17 cellular contexts compared by ENCODE assay signal in the genomic region with DNA sequence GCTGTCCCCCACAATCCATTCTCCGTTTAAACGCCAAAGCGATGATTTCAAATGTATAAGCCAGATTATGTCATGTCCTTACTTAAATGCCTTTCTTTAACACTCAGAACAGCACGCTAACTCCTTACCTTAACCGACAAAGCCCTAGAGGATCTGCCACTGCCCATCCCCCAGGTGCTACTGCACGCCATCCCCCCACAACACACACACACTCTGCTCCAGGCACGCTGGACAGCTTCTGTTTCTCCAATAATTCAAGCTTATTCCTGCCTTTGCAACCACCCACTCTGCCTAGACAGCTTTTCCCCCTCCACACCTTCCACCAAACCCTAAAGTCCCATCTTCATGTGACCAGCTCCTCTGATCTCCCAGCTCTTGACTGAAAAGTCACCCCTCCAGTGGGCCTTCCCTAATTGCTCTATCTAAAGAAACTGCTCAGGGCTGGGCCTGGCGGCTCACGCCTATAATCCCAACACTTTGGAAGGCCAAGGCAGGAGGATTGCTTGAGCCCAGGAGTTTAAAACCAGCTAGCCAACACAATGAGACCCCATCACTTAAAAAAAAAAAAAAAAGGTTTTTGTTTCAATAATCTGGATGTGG. TPM values are rescaled to one million over a fixed set of nuclear protein-coding genes. Genes with fewer than 3 reads are reported as not detected.
A peak's percentile ranks its signal among the peaks of the same experiment; 100 is the strongest.
DNase-seq lines count a peak whose midpoint lies in the region; ATAC-seq, FAIRE-seq and TF ChIP-seq lines count a peak whose summit lies in the region.
"Had no signal": no experiment of that assay in that cellular context is flagged by ENCODE, and none has a peak within 500 bp of the region (broad histone marks: within the 10 kb centered on the region; RNA-seq: fewer than 3 reads in every experiment).

No MANE protein-coding gene starts in this region.

- H3K9ac ChIP-seq in HepG2 (ENCODE audit: insufficient read depth, low read depth, low read length), result no peak overlapping the region
- no peak overlapping the region for H3K9ac ChIP-seq in H1 (replicated peaks in 1 of 4; ENCODE audit: extremely low read depth in 1 of 4, low read depth in 3 of 4, low read length in 3 of 4)
- H3K9ac ChIP-seq in colonic mucosa (ENCODE audit: low read depth in 2 of 2, low read length in 2 of 2), result no peak overlapping the region
- H3K9ac ChIP-seq: BLaER1, GM23248 had no signal

- peak overlapping the region; percentile 27 for H4K91ac ChIP-seq in H1 (replicated peaks; ENCODE audit: insufficient read length, low read length)

- peak overlapping the region; percentile 81; the same call in 1 of the 2 replicates for H2BK15ac ChIP-seq in H1 (ENCODE audit: low read length)

- no peak overlapping the region for H4K8ac ChIP-seq in H1 (ENCODE audit: extremely low read depth, insufficient read depth, low read length)

- no peaks in the 10 kb centered on the region for H3K79me1 ChIP-seq in H1 (ENCODE audit: low read depth, low read length)

- H4K20me1 ChIP-seq in HepG2 (ENCODE audit: insufficient read depth, low read length), result no peaks in the 10 kb centered on the region; the same call in 1 of the 2 replicates
- H4K20me1 ChIP-seq in H1 (replicated peaks in 1 of 2; ENCODE audit: control insufficient read depth in 1 of 2, insufficient read depth in 2 of 2, low read length in 2 of 2), result no peaks in the 10 kb centered on the region
- H4K20me1 ChIP-seq: BLaER1 had no signal

- H3K79me2 ChIP-seq in HepG2 (ENCODE audit: insufficient read depth, low read length), result no peaks in the 10 kb centered on the region
- no peaks in the 10 kb centered on the region for H3K79me2 ChIP-seq in H1 (ENCODE audit: control insufficient read depth in 1 of 2, insufficient read depth in 2 of 2, low read length in 2 of 2)

- H3K27ac ChIP-seq in HepG2 (ENCODE audit: extremely low read length, insufficient read depth, low read length) (no peak overlapping the region), right lobe of liver (no peak overlapping the region), H1 (ENCODE audit: low read depth, low read length) (no peak overlapping the region), colonic mucosa (no peak overlapping the region)
- H3K27ac ChIP-seq: BLaER1, GM23248 had no signal

- H2BK20ac ChIP-seq in H1 (ENCODE audit: low read length), result 0 out of 2 replicates have a peak overlapping the region, but pooled peaks have one; percentile 32

- H3K4me3 ChIP-seq in HepG2 (replicated peaks in 1 of 3; ENCODE audit: insufficient read depth in 1 of 3, low read depth in 2 of 3, low read length in 3 of 3) (no peak overlapping the region), right lobe of liver (no peak overlapping the region), H1 (ENCODE audit: extremely low read depth in 1 of 4, insufficient read depth in 2 of 4, low read depth in 3 of 4, low read length in 4 of 4) (no peak overlapping the region), colonic mucosa (no peak overlapping the region)
- H3K4me3 ChIP-seq: BLaER1, GM23248 had no signal

- CTCF ChIA-PET in HepG2 (lab: Yijun Ruan, JAX; ENCODE audit: low intra/inter-chr PET ratio, low total read pairs) (no interaction called here), H1 (lab: Charles Lee; ENCODE audit: partially characterized antibody) (interaction anchor here (0.7 to 3.2 kb wide), 9 partner anchors 11 to 454 kb away, joined by 3 to 14 read pairs (median 4); no protein-coding TSS in a partner anchor)

- intact Hi-C loops in HepG2 (cut with micrococcal nuclease; ENCODE audit: unreplicated experiment), result no loop called here
- intact Hi-C loops in right lobe of liver (cut with DNase I), result no loop called here
- intact Hi-C loops in colonic mucosa (cut with DNase I), result no loop called here

- DNase-seq in HepG2 (ENCODE audit: low spot score) (no peak), right lobe of liver (no peak), H1 (ENCODE audit: low read depth in 1 of 2, low spot score in 2 of 2) (no peak), mesenteric fat pad (ENCODE audit: low spot score) (peak; percentile 37), DMS79 (lab: John Stamatoyannopoulos, UW) (no peak), SIG-M5 treated with dmso at 0.1 percent for 504 hours (lab: John Stamatoyannopoulos, UW; ENCODE audit: unreplicated experiment) (no peak), colonic mucosa (no peak)
- DNase-seq: 8988T; Calu3; CD4-positive, alpha-beta memory T cell; DMS 273 treated with DMSO at 0.1 percent for 48 hours; GDM1; GM23248; H7 had no signal

- no peak for TF ChIP-seq EP300 in HepG2 (IDR thresholded peaks at IDR 0.05; ENCODE audit: low read depth in 2 of 2, low read length in 2 of 2)
- TF ChIP-seq EP300 in HepG2 (CRISPR knock-in tag; IDR thresholded peaks at IDR 0.05; ENCODE audit: borderline replicate concordance), result no peak
- no peak for TF ChIP-seq EP300 in H1 (IDR thresholded peaks at IDR 0.05; ENCODE audit: borderline replicate concordance in 1 of 2, low read depth in 2 of 2, low read length in 2 of 2)

- no peak overlapping the region for H2AFZ ChIP-seq in HepG2 (ENCODE audit: low read length)
- H2AFZ ChIP-seq in H1 (ENCODE audit: low read length), result no peak overlapping the region
- H2AFZ ChIP-seq: GM23248 had no signal

- no peak overlapping the region for H2BK5ac ChIP-seq in H1 (ENCODE audit: low read depth, low read length)

- WGBS in HepG2 (ENCODE audit: low lambda C conversion rate), result 20% methylated on average over 9 of the region's 9 CpGs
- 67% methylated on average over 9 of the region's 9 CpGs for WGBS in right lobe of liver (ENCODE audit: insufficient coverage, low coverage, low lambda C conversion rate, missing lambda C conversion rate)
- 80% methylated on average over 9 of the region's 9 CpGs; no CpG with 5 or more reads in 1 of the 2 experiments for WGBS in H1 (ENCODE audit: extremely low coverage in 1 of 2, insufficient coverage in 1 of 2, insufficient read length in 1 of 2, insufficient replicate concordance in 2 of 2, low coverage in 1 of 2, low lambda C conversion rate in 2 of 2, missing lambda C conversion rate in 1 of 2), 2 experiments

- no peak overlapping the region for H2AK5ac ChIP-seq in H1 (ENCODE audit: low read depth, low read length)

- no peak overlapping the region for H4K5ac ChIP-seq in H1 (ENCODE audit: insufficient read length, low read depth, low read length)

- TF ChIP-seq POLR2A in HepG2 (IDR thresholded peaks at IDR 0.05; ENCODE audit: insufficient read depth in 1 of 2, low read depth in 2 of 2, low read length in 2 of 2) (no peak), right lobe of liver (IDR thresholded peaks at IDR 0.05) (no peak), H1 (IDR thresholded peaks at IDR 0.05; ENCODE audit: control extremely low read depth in 1 of 2, low read depth in 2 of 2, low read length in 2 of 2) (no peak)

- H3K9me3 ChIP-seq in HepG2 (ENCODE audit: low read length) (no peaks in the 10 kb centered on the region), right lobe of liver (no peaks in the 10 kb centered on the region), H1 (ENCODE audit: insufficient read depth in 2 of 2, low read depth in 1 of 2, low read length in 1 of 2) (no peaks in the 10 kb centered on the region), colonic mucosa (no peaks in the 10 kb centered on the region)

- TF ChIP-seq RAD21 in HepG2 (CRISPR knock-in tag; IDR thresholded peaks at IDR 0.05) (no peak), H1 (IDR thresholded peaks at IDR 0.05 in 1 of 2, conservative IDR thresholded peaks at IDR 0.05 in 1 of 2; ENCODE audit: low read depth in 2 of 2, low read length in 2 of 2) (no peak)

- H3K36me3 ChIP-seq in HepG2 (replicated peaks in 1 of 2; ENCODE audit: control insufficient read depth in 1 of 2, insufficient read depth in 2 of 2, low read length in 2 of 2) (no peaks in the 10 kb centered on the region), right lobe of liver (no peaks in the 10 kb centered on the region), H1 (ENCODE audit: control insufficient read depth in 2 of 4, insufficient read depth in 4 of 4, low read length in 3 of 4) (no peaks in the 10 kb centered on the region), colonic mucosa (no peaks in the 10 kb centered on the region)
- H3K36me3 ChIP-seq: BLaER1 had no signal

- no peak for ATAC-seq in HepG2
- ATAC-seq in right lobe of liver, result no peak

- H3K4me1 ChIP-seq in HepG2 (ENCODE audit: insufficient read depth, low read length) (no peaks in the 10 kb centered on the region), right lobe of liver (no peaks in the 10 kb centered on the region), H1 (replicated peaks in 1 of 4; ENCODE audit: control insufficient read depth in 3 of 4, insufficient read depth in 4 of 4, low read length in 3 of 4) (no peaks in the 10 kb centered on the region; a peak in 3 of 7 replicates), colonic mucosa (no peaks in the 10 kb centered on the region)

- TF ChIP-seq CTCF in HepG2 (CRISPR knock-in tag; IDR thresholded peaks at IDR 0.05), result no peak
- TF ChIP-seq CTCF in right lobe of liver (IDR thresholded peaks at IDR 0.05), result no peak
- no peak for TF ChIP-seq CTCF in H1 (IDR thresholded peaks at IDR 0.05; ENCODE audit: control extremely low read depth in 1 of 3, insufficient read depth in 1 of 3, low read depth in 1 of 3, low read length in 3 of 3)
- TF ChIP-seq CTCF in colonic mucosa (IDR thresholded peaks at IDR 0.05), result no peak

- no peak overlapping the region for H3K4ac ChIP-seq in H1 (replicated peaks; ENCODE audit: insufficient read length, low read depth, low read length)

- no peak overlapping the region for H2BK120ac ChIP-seq in H1 (replicated peaks; ENCODE audit: low read depth, low read length)

- H3K23me2 ChIP-seq in H1 (ENCODE audit: low read depth, low read length), result peaks cover 2% of the 10 kb centered on the region; the same call in 1 of the 2 replicates

- no TSS peak for BruUV-seq in HepG2 (replicated peaks; lab: Mats Ljungman, UMichigan)

- H3K18ac ChIP-seq in H1 (ENCODE audit: extremely low read depth, low read length), result no peak overlapping the region

- FAIRE-seq in HepG2 (lab: Jason Lieb, UNC) (no peak), H1 (lab: Jason Lieb, UNC) (no peak)
- FAIRE-seq: GM12892, GM18507 had no signal

- H3K23ac ChIP-seq in H1 (ENCODE audit: insufficient read length), result no peak overlapping the region

- no peak overlapping the region for H2BK12ac ChIP-seq in H1 (ENCODE audit: low read depth, low read length)

- in situ Hi-C loops in HepG2 (cut with HindIII; ENCODE audit: extremely low pct_ligation_motif_present, low pct_unique_long_range_greater_than_20kb), result no loop called here

- H3K27me3 ChIP-seq in HepG2 (ENCODE audit: control insufficient read depth in 1 of 2, insufficient read depth in 2 of 2, low read length in 2 of 2), result peaks cover 6 to 46% of the 10 kb centered on the region in 2 experiments
- H3K27me3 ChIP-seq in right lobe of liver, result no peaks in the 10 kb centered on the region
- H3K27me3 ChIP-seq in H1 (replicated peaks in 1 of 4; ENCODE audit: control insufficient read depth in 3 of 4, extremely low read depth in 1 of 4, insufficient read depth in 3 of 4, low read length in 3 of 4), result no peaks in the 10 kb centered on the region
- H3K27me3 ChIP-seq in colonic mucosa, result no peaks in the 10 kb centered on the region
- H3K27me3 ChIP-seq: BLaER1 had no signal

- no peak overlapping the region for H3K4me2 ChIP-seq in HepG2 (ENCODE audit: low read depth, low read length)
- no peak overlapping the region for H3K4me2 ChIP-seq in H1 (ENCODE audit: insufficient read depth in 1 of 2, low read depth in 2 of 2, low read length in 2 of 2)
- H3K4me2 ChIP-seq: BLaER1 had no signal

- POLR2A ChIA-PET in HepG2 (lab: Yijun Ruan, JAX) (no interaction called here), H1 (lab: Charles Lee; ENCODE audit: partially characterized antibody) (interaction anchor here (0.7 to 2.0 kb wide), 2 partner anchors 8 to 11 kb away, joined by 3 to 5 read pairs; no protein-coding TSS in a partner anchor)

- no peak overlapping the region for H3K14ac ChIP-seq in H1 (ENCODE audit: insufficient read length)

- no peak overlapping the region for H3K56ac ChIP-seq in H1 (replicated peaks; ENCODE audit: insufficient read length, low read depth, low read length)

RNA-seq across cellular contexts. Expression of gene RPL38, which starts 38.9 kb away (rescaled TPM):
- 2,370 and 2,621 TPM in 2 replicates for total RNA-seq in HepG2 (2016; rRNA removed; fragmentation: Illumina TruSeq; extraction: Trizol)
- total RNA-seq in HepG2 (2016; cell fraction: cytosol; rRNA removed; fragmentation: Illumina TruSeq; extraction: Trizol; ENCODE audit: low read depth), result 2,846 and 3,171 TPM in 2 replicates
- total RNA-seq in HepG2 (2016; cell fraction: insoluble cytoplasmic fraction; rRNA removed; fragmentation: Illumina TruSeq; extraction: Trizol), result 2,344 and 2,494 TPM in 2 replicates
- 4,564 and 4,636 TPM in 2 replicates for total RNA-seq in HepG2 (2016; cell fraction: membrane; rRNA removed; fragmentation: Illumina TruSeq; extraction: Trizol)
- 746 and 817 TPM in 2 replicates for total RNA-seq in HepG2 (2016; cell fraction: nucleus; rRNA removed; fragmentation: Illumina TruSeq; extraction: Trizol)
- 2,077 and 2,372 TPM in 2 replicates for polyA plus RNA-seq in HepG2 (2011; rRNA removed)
- polyA plus RNA-seq in HepG2 (2011; cell fraction: cytosol; rRNA removed), result 407 and 1,119 TPM in 2 replicates
- 463 and 488 TPM in 2 replicates for polyA plus RNA-seq in HepG2 (2011; cell fraction: nucleus; rRNA removed)
- polyA plus RNA-seq in HepG2 (2012), result 4,774 and 5,492 TPM in 2 replicates
- 3,783 and 3,983 TPM in 2 replicates for polyA plus RNA-seq in HepG2 (2016; cell fraction: cytosol; fragmentation: Illumina TruSeq; extraction: Trizol; ENCODE audit: low read depth)
- 2,521 and 2,667 TPM in 2 replicates for polyA plus RNA-seq in HepG2 (2016; cell fraction: insoluble cytoplasmic fraction; fragmentation: Illumina TruSeq; extraction: Trizol; ENCODE audit: low read depth)
- 4,834 and 4,888 TPM in 2 replicates for polyA plus RNA-seq in HepG2 (2016; cell fraction: membrane; fragmentation: Illumina TruSeq; extraction: Trizol; ENCODE audit: low read depth)
- 1,405 and 1,472 TPM in 2 replicates for polyA plus RNA-seq in HepG2 (2016; cell fraction: nucleus; fragmentation: Illumina TruSeq; extraction: Trizol; ENCODE audit: insufficient read depth, low read depth)
- 264 and 339 TPM in 2 replicates for polyA minus RNA-seq in HepG2 (2011; rRNA and poly(A)+ RNA removed; ENCODE audit: low replicate concordance)
- 484 and 523 TPM in 2 replicates for polyA minus RNA-seq in HepG2 (2011; cell fraction: cytosol; rRNA and poly(A)+ RNA removed)
- 268 and 368 TPM in 2 replicates for polyA minus RNA-seq in HepG2 (2011; cell fraction: nucleus; rRNA and poly(A)+ RNA removed)
- 100 to 1,000 TPM; 161 to 313 (median 282) TPM for total RNA-seq in right lobe of liver
- 1,195 and 1,222 TPM in 2 replicates for total RNA-seq in H1 (2021; fragmentation: NEBNext Ultra II Directional; extraction: Animal tissue kit (Norgen Biotek cat#: 25700))
- polyA plus RNA-seq in H1 (2011; rRNA removed), result 412 and 510 TPM in 2 replicates
- polyA plus RNA-seq in H1 (2011; cell fraction: cytosol; rRNA removed), result 1,085 TPM
- polyA plus RNA-seq in H1 (2011; cell fraction: nucleus; rRNA removed), result 1,333 TPM
- polyA plus RNA-seq in H1 (2012, experiment 1 of 2), result 3,837 to 6,357 TPM (median 4,194 TPM) in 4 replicates
- polyA plus RNA-seq in H1 (2012, experiment 2 of 2), result 920 TPM
- 4,258 TPM for polyA plus RNA-seq in H1 (2013, experiment 1 of 2)
- 4,313 TPM for polyA plus RNA-seq in H1 (2013, experiment 2 of 2)
- polyA minus RNA-seq in H1 (2011; rRNA and poly(A)+ RNA removed), result 802 and 987 TPM in 2 replicates
- polyA minus RNA-seq in H1 (2011; cell fraction: cytosol; rRNA and poly(A)+ RNA removed), result 425 TPM
- polyA minus RNA-seq in H1 (2011; cell fraction: nucleus; rRNA and poly(A)+ RNA removed), result 337 TPM
- total RNA-seq in mesenteric fat pad, result 642 TPM
- 100 to 1,000 TPM; 723 to 795 TPM for total RNA-seq in colonic mucosa

RNA-seq across cellular contexts. Expression of gene TTYH2, which starts 48.8 kb away (rescaled TPM):
- total RNA-seq in HepG2 (2016; rRNA removed; fragmentation: Illumina TruSeq; extraction: Trizol), result 0.32 and 0.77 TPM in 2 replicates
- total RNA-seq in HepG2 (2016; cell fraction: cytosol; rRNA removed; fragmentation: Illumina TruSeq; extraction: Trizol; ENCODE audit: low read depth), result 0.09 and 0.20 TPM in 2 replicates
- total RNA-seq in HepG2 (2016; cell fraction: insoluble cytoplasmic fraction; rRNA removed; fragmentation: Illumina TruSeq; extraction: Trizol), result 0.56 and 0.83 TPM in 2 replicates
- total RNA-seq in HepG2 (2016; cell fraction: membrane; rRNA removed; fragmentation: Illumina TruSeq; extraction: Trizol), result 0.56 and 0.76 TPM in 2 replicates
- total RNA-seq in HepG2 (2016; cell fraction: nucleus; rRNA removed; fragmentation: Illumina TruSeq; extraction: Trizol), result 0.72 and 1.6 TPM in 2 replicates
- polyA plus RNA-seq in HepG2 (2011; rRNA removed), result 0.96 and 1.6 TPM in 2 replicates
- polyA plus RNA-seq in HepG2 (2011; cell fraction: cytosol; rRNA removed), result 0.88 and 1.1 TPM in 2 replicates
- polyA plus RNA-seq in HepG2 (2011; cell fraction: nucleus; rRNA removed), result 1.7 and 2.0 TPM in 2 replicates
- polyA plus RNA-seq in HepG2 (2012), result 0.34 and 1.0 TPM in 2 replicates
- polyA plus RNA-seq in HepG2 (2016; cell fraction: cytosol; fragmentation: Illumina TruSeq; extraction: Trizol; ENCODE audit: low read depth), result 0.05 and 0.17 TPM in 2 replicates
- 0.27 and 0.61 TPM in 2 replicates for polyA plus RNA-seq in HepG2 (2016; cell fraction: insoluble cytoplasmic fraction; fragmentation: Illumina TruSeq; extraction: Trizol; ENCODE audit: low read depth)
- 0.23 and 0.50 TPM in 2 replicates for polyA plus RNA-seq in HepG2 (2016; cell fraction: membrane; fragmentation: Illumina TruSeq; extraction: Trizol; ENCODE audit: low read depth)
- polyA plus RNA-seq in HepG2 (2016; cell fraction: nucleus; fragmentation: Illumina TruSeq; extraction: Trizol; ENCODE audit: insufficient read depth, low read depth), result 1.9 and 2.0 TPM in 2 replicates
- 3.4 and 3.8 TPM in 2 replicates for polyA minus RNA-seq in HepG2 (2011; rRNA and poly(A)+ RNA removed; ENCODE audit: low replicate concordance)
- 0.18 and 0.89 TPM in 2 replicates for polyA minus RNA-seq in HepG2 (2011; cell fraction: cytosol; rRNA and poly(A)+ RNA removed)
- 0.52 and 1.1 TPM in 2 replicates for polyA minus RNA-seq in HepG2 (2011; cell fraction: nucleus; rRNA and poly(A)+ RNA removed)
- 1 to 10 TPM in 3 of 6 experiments, under 1 TPM in 3; 0.60 to 1.8 (median 1.3) TPM for total RNA-seq in right lobe of liver
- total RNA-seq in H1 (2021; fragmentation: NEBNext Ultra II Directional; extraction: Animal tissue kit (Norgen Biotek cat#: 25700)), result 3.2 and 3.7 TPM in 2 replicates
- 9.2 and 17.3 TPM in 2 replicates for polyA plus RNA-seq in H1 (2011; rRNA removed)
- 7.6 TPM for polyA plus RNA-seq in H1 (2011; cell fraction: cytosol; rRNA removed)
- 16.4 TPM for polyA plus RNA-seq in H1 (2011; cell fraction: nucleus; rRNA removed)
- polyA plus RNA-seq in H1 (2012, experiment 1 of 2), result 3.1 to 4.0 TPM (median 3.4 TPM) in 4 replicates
- polyA plus RNA-seq in H1 (2012, experiment 2 of 2), result 3.2 TPM
- polyA plus RNA-seq in H1 (2013, experiment 1 of 2), result 5.3 TPM
- polyA plus RNA-seq in H1 (2013, experiment 2 of 2), result 5.8 TPM
- 7.4 and 9.7 TPM in 2 replicates for polyA minus RNA-seq in H1 (2011; rRNA and poly(A)+ RNA removed)
- 3.1 TPM for polyA minus RNA-seq in H1 (2011; cell fraction: cytosol; rRNA and poly(A)+ RNA removed)
- 8.3 TPM for polyA minus RNA-seq in H1 (2011; cell fraction: nucleus; rRNA and poly(A)+ RNA removed)
- total RNA-seq in mesenteric fat pad, result 5.6 TPM
- total RNA-seq in colonic mucosa, result 1 to 10 TPM in 1 of 2 donors, under 1 TPM in 1; 0.86 to 2.9 TPM
- total RNA-seq: GM23248 had no signal
